8 cellular contexts compared by ENCODE assay signal in genomic region chr3:28476194-28476593, GRCh38.
DNase-seq lines count a peak whose midpoint lies in the region; ATAC-seq and TF ChIP-seq lines count a peak whose summit lies in the region.

No MANE protein-coding gene starts in this region.

- no peaks in the 10 kb centered on the region for H3K36me3 Mint-ChIP-seq in T-helper 17 cell (ENCODE audit: low read depth)

- H3K4me1 ChIP-seq in sigmoid colon, result no peaks in the 10 kb centered on the region

- TF ChIP-seq CTCF in AG09319 (IDR thresholded peaks at IDR 0.05; ENCODE audit: low read depth, low read length), result peak; percentile 60
- TF ChIP-seq CTCF in RWPE1 (conservative IDR thresholded peaks at IDR 0.05; ENCODE audit: low read depth), result peak; percentile 70
- TF ChIP-seq CTCF in fibroblast of the aortic adventitia (IDR thresholded peaks at IDR 0.05; ENCODE audit: insufficient read depth, low read length), result peak; percentile 63
- peak; percentile 10 to 57 (median 22) for TF ChIP-seq CTCF in sigmoid colon (IDR thresholded peaks at IDR 0.05)

- no peak overlapping the region for H3K4me3 ChIP-seq in fibroblast of the aortic adventitia (ENCODE audit: low read depth, low read length)
- H3K4me3 ChIP-seq in sigmoid colon, result no peak overlapping the region

- H3K4me3 Mint-ChIP-seq in T-helper 17 cell, result no peak overlapping the region

- ATAC-seq in GM18517 (IDR thresholded peaks at IDR 0.05; ENCODE audit: unreplicated experiment), result peak; percentile 66
- ATAC-seq in T-helper 17 cell, result no peak

- no peaks in the 10 kb centered on the region for H3K27me3 Mint-ChIP-seq in T-helper 17 cell

- DNase-seq in AG09319 (ENCODE audit: extremely low read depth, low read depth), result peak; percentile 12
- DNase-seq in HS-5 (ENCODE audit: low read depth), result peak; percentile 16
- DNase-seq in RWPE1 (ENCODE audit: low spot score), result peak; percentile 7
- DNase-seq in fibroblast of the aortic adventitia (ENCODE audit: low read depth), result peak; percentile 69
- no peak for DNase-seq in sigmoid colon
- DNase-seq in NCI-H187 (lab: John Stamatoyannopoulos, UW), result no peak
- DNase-seq in T-helper 17 cell, result no peak

- no peak for TF ChIP-seq POLR2A in sigmoid colon (IDR thresholded peaks at IDR 0.05)

- H3K27ac ChIP-seq in RWPE1, result no peak overlapping the region
- H3K27ac ChIP-seq in sigmoid colon, result no peak overlapping the region

- H3K36me3 ChIP-seq in sigmoid colon, result no peaks in the 10 kb centered on the region

- CTCF ChIA-PET in RWPE1 (lab: Yijun Ruan, JAX), result no interaction called here

- H3K27ac Mint-ChIP-seq in T-helper 17 cell, result no peak overlapping the region

- POLR2A ChIA-PET in RWPE1 (lab: Yijun Ruan, JAX; ENCODE audit: low non-redundant PET), result no interaction called here

- no peaks in the 10 kb centered on the region for H3K27me3 ChIP-seq in sigmoid colon

- intact Hi-C loops in sigmoid colon (cut with DNase I), result no loop called here

- H3K4me1 Mint-ChIP-seq in T-helper 17 cell, result no peaks in the 10 kb centered on the region

- H3K9me3 ChIP-seq in sigmoid colon, result peaks cover 0 to 3% (median 1%) of the 10 kb centered on the region in 4 donors
- H3K9me3 ChIP-seq in T-helper 17 cell (ENCODE audit: control insufficient read depth, low read length, poor library complexity, severe bottlenecking), result no peaks in the 10 kb centered on the region

- no peak for TF ChIP-seq EP300 in sigmoid colon (IDR thresholded peaks at IDR 0.05)

Comparison
In these comparisons a context has a peak if more than half of its experiments do, and no peak if none do; other contexts are left out.
1. DNase-seq: peak in AG09319 (single experiment), HS-5 (single experiment), RWPE1 (single experiment) and fibroblast of the aortic adventitia (single experiment); none in sigmoid colon (single experiment), NCI-H187 (0 of 2) and T-helper 17 cell (0 of 3).
2. Peak in every context shown above with its lines, with median percentiles within 50 percentile points of each other: CTCF ChIP-seq.